1 cellular context compared by ENCODE assay signal in the genomic region with DNA sequence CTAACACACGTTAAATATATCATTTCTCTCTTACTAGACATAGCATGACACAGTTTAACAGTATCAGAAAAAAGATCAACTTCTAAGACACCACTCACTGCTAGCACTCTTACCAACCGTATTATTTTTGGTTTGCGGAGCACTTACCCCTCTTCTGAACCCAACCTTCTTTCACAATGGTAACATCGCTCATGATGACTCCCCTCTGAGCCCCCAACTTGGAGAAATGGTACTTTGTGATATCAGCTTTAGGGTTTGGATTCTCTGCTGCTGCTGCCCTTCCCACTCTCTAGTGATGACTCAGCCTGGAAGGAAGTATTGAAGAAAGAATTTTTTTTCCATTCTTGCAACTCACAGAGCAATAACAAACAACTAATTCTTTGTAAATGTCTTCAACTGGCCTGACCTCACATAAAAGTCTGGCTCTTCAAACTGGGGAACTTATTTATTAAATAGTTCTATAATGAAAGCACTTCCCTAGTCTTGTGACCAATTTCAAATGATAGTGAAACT.
TF ChIP-seq lines count a peak whose summit lies in the region.

No MANE protein-coding gene starts in this region.

TF ChIP-seq in GM23338, 12 proteins besides CTCF, POLR2A, EP300 and RAD21 (continued from another document):
- TF ChIP-seq, protein P1, sequence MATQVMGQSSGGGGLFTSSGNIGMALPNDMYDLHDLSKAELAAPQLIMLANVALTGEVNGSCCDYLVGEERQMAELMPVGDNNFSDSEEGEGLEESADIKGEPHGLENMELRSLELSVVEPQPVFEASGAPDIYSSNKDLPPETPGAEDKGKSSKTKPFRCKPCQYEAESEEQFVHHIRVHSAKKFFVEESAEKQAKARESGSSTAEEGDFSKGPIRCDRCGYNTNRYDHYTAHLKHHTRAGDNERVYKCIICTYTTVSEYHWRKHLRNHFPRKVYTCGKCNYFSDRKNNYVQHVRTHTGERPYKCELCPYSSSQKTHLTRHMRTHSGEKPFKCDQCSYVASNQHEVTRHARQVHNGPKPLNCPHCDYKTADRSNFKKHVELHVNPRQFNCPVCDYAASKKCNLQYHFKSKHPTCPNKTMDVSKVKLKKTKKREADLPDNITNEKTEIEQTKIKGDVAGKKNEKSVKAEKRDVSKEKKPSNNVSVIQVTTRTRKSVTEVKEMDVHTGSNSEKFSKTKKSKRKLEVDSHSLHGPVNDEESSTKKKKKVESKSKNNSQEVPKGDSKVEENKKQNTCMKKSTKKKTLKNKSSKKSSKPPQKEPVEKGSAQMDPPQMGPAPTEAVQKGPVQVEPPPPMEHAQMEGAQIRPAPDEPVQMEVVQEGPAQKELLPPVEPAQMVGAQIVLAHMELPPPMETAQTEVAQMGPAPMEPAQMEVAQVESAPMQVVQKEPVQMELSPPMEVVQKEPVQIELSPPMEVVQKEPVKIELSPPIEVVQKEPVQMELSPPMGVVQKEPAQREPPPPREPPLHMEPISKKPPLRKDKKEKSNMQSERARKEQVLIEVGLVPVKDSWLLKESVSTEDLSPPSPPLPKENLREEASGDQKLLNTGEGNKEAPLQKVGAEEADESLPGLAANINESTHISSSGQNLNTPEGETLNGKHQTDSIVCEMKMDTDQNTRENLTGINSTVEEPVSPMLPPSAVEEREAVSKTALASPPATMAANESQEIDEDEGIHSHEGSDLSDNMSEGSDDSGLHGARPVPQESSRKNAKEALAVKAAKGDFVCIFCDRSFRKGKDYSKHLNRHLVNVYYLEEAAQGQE (IDR thresholded peaks at IDR 0.05; ENCODE audit: unreplicated experiment): no peak
- TF ChIP-seq ZNF114 (CRISPR knock-in tag; IDR thresholded peaks at IDR 0.05): no peak
- TF ChIP-seq CREB1 (CRISPR knock-in tag; IDR thresholded peaks at IDR 0.05; ENCODE audit: low read depth): no peak
- TF ChIP-seq ZNF331 (CRISPR knock-in tag; IDR thresholded peaks at IDR 0.05; ENCODE audit: low read depth): no peak
- no peak for TF ChIP-seq JUNB (IDR thresholded peaks at IDR 0.05; ENCODE audit: unreplicated experiment)
- TF ChIP-seq, protein P2, sequence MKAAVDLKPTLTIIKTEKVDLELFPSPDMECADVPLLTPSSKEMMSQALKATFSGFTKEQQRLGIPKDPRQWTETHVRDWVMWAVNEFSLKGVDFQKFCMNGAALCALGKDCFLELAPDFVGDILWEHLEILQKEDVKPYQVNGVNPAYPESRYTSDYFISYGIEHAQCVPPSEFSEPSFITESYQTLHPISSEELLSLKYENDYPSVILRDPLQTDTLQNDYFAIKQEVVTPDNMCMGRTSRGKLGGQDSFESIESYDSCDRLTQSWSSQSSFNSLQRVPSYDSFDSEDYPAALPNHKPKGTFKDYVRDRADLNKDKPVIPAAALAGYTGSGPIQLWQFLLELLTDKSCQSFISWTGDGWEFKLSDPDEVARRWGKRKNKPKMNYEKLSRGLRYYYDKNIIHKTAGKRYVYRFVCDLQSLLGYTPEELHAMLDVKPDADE (IDR thresholded peaks at IDR 0.05): no peak
- TF ChIP-seq EZH2phosphoT487 (IDR thresholded peaks at IDR 0.05; ENCODE audit: unreplicated experiment): no peak
- TF ChIP-seq POLR2AphosphoS5 (IDR thresholded peaks at IDR 0.05; ENCODE audit: low read depth): no peak
- TF ChIP-seq EZH2 (IDR thresholded peaks at IDR 0.05; ENCODE audit: low read depth, unreplicated experiment): no peak
